ENCODE assay signal across 4 cellular contexts in the genomic region with DNA sequence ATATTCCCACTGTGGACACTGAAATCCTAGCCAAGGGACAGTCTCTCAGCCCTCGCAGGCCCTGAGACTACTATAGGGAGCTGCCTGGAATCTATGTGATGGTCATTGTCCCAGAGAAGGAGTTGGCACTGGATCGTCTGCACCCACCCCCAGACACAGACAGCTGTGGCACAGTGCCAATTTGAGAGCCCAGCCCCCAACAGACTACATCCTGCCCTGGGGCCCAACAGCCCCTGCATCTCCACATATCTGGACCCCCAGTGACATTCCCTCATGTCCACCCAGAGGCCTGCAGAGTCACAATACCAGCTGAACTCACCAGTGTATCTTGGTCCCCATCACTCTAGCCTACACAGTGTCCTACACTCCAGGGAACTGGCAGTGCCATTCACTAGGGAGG. TPM values are rescaled to one million over a fixed set of nuclear protein-coding genes. Genes with fewer than 3 reads are reported as not detected.
"Had no signal": no experiment of that assay in that cellular context is flagged by ENCODE, and none has a peak within 500 bp of the region (broad histone marks: within the 10 kb centered on the region; RNA-seq: fewer than 3 reads in every experiment).

No MANE protein-coding gene starts in this region.

RNA-seq across cellular contexts. Expression of a gene that starts 38.4 kb away (rescaled TPM):
- total RNA-seq: LHCN-M2, M059J, MCF 10A, NCI-H460 had no signal

RNA-seq across cellular contexts. Expression of a gene that starts 42.8 kb away (rescaled TPM):
- total RNA-seq: LHCN-M2, M059J, MCF 10A, NCI-H460 had no signal

RNA-seq across cellular contexts. Expression of a gene that starts 52.3 kb away (rescaled TPM):
- total RNA-seq: LHCN-M2, M059J, MCF 10A, NCI-H460 had no signal

RNA-seq across cellular contexts. Expression of a gene that starts 57.1 kb away (rescaled TPM):
- total RNA-seq: LHCN-M2, M059J, MCF 10A, NCI-H460 had no signal
